In genomic region chr22:24588756-24589481, GRCh38 we compare ENCODE assay signal across 1 cellular context.
TF ChIP-seq lines count a peak whose summit lies in the region.

No MANE protein-coding gene starts in this region.

TF ChIP-seq in GM12891, 5 proteins besides CTCF, POLR2A, EP300 and RAD21:
- TF ChIP-seq TAF1 (IDR thresholded peaks at IDR 0.05; ENCODE audit: low read depth, low read length) = no peak
- no peak for TF ChIP-seq POU2F2 (IDR thresholded peaks at IDR 0.05; ENCODE audit: low read depth, low read length)
